17 cellular contexts compared by ENCODE assay signal in genomic region chr2:232484628-232485332, GRCh38. TPM values are rescaled to one million over a fixed set of nuclear protein-coding genes. Genes with fewer than 3 reads are reported as not detected.
A peak's percentile ranks its signal among the peaks of the same experiment; 100 is the strongest.
DNase-seq lines count a peak whose midpoint lies in the region; ATAC-seq and TF ChIP-seq lines count a peak whose summit lies in the region.
"Had no signal": no experiment of that assay in that cellular context is flagged by ENCODE, and none has a peak within 500 bp of the region (broad histone marks: within the 10 kb centered on the region; RNA-seq: fewer than 3 reads in every experiment).

No MANE protein-coding gene starts in this region.

- H3K27me3 ChIP-seq in H9 (ENCODE audit: insufficient read depth, low read length) = peaks cover 34% of the 10 kb centered on the region

- no peak overlapping the region for H3K14ac ChIP-seq in H9 (ENCODE audit: insufficient read depth, low read length)

- H3K36me3 Mint-ChIP-seq in activated CD8-positive, alpha-beta memory T cell treated with anti-CD3 and anti-CD28 coated beads, Interleukin-2, amount 10 ng/mL, durations not matched to agents 7 days and 5 days = no peaks in the 10 kb centered on the region
- peaks cover 0 to 8% (median 0%) of the 10 kb centered on the region in 3 experiments; a peak in 3 of 7 replicates for H3K36me3 Mint-ChIP-seq in H9 (ENCODE audit: insufficient read depth in 1 of 3, low read depth in 3 of 3)
- peaks cover 2% of the 10 kb centered on the region for H3K36me3 Mint-ChIP-seq in central memory CD8-positive, alpha-beta T cell (ENCODE audit: insufficient read depth)
- no peaks in the 10 kb centered on the region for H3K36me3 Mint-ChIP-seq in neural crest cell (ENCODE audit: low read depth)

- H3K9ac ChIP-seq in H9 (ENCODE audit: extremely low read depth, insufficient read length, low read length) = no peak overlapping the region
- H3K9ac ChIP-seq: KMS-11 had no signal

- H3K9me3 ChIP-seq in H9 (ENCODE audit: control insufficient read depth, low read depth, low read length) = no peaks in the 10 kb centered on the region

- no peaks in the 10 kb centered on the region for H4K20me1 ChIP-seq in H9 (ENCODE audit: control insufficient read depth, insufficient read depth, insufficient read length)

- TF ChIP-seq CTCF in H9 (conservative IDR thresholded peaks at IDR 0.05) = no peak
- no peak for TF ChIP-seq CTCF in neural crest cell (conservative IDR thresholded peaks at IDR 0.05)

- no CpG with 5 or more reads among the region's 12 CpGs for WGBS in H9 (ENCODE audit: extremely low coverage, insufficient read length, low lambda C conversion rate)

- H3K4me1 ChIP-seq in H9 (ENCODE audit: insufficient read depth, low read length) = peaks cover 2% of the 10 kb centered on the region; the same call in 1 of the 2 replicates

- no peak overlapping the region for H3K27ac ChIP-seq in H9 (ENCODE audit: insufficient read length, low read depth, low read length)
- H3K27ac ChIP-seq: KMS-11 had no signal

- H4K91ac ChIP-seq in H9 (ENCODE audit: insufficient read length, low read depth, low read length) = no peak overlapping the region

- peak overlapping the region; percentile 12 for H3K27ac Mint-ChIP-seq in activated CD8-positive, alpha-beta memory T cell treated with anti-CD3 and anti-CD28 coated beads, Interleukin-2, amount 10 ng/mL, durations not matched to agents 7 days and 5 days
- H3K27ac Mint-ChIP-seq in H9 = no peak overlapping the region
- H3K27ac Mint-ChIP-seq in central memory CD8-positive, alpha-beta T cell (ENCODE audit: low read depth) = no peak overlapping the region
- no peak overlapping the region for H3K27ac Mint-ChIP-seq in neural crest cell (ENCODE audit: unreplicated experiment)
- H3K27ac Mint-ChIP-seq: activated CD4-positive, alpha-beta memory T cell treated with anti-CD3 and anti-CD28 coated beads, Interleukin-2, amount 10 ng/mL, durations not matched to agents 7 days and 5 days had no signal

- H2BK15ac ChIP-seq in H9 (ENCODE audit: low read depth, low read length) = no peak overlapping the region

- H2BK120ac ChIP-seq in H9 (ENCODE audit: low read depth, low read length, poor library complexity, severe bottlenecking) = no peak overlapping the region

- H4K8ac ChIP-seq in H9 (replicated peaks; ENCODE audit: insufficient read length, low read depth, low read length) = no peak overlapping the region

- H3K4ac ChIP-seq in H9 (ENCODE audit: low read depth, low read length) = no peak overlapping the region

- no peaks in the 10 kb centered on the region for H3K79me2 ChIP-seq in H9 (ENCODE audit: insufficient read depth, low read length)

- no peaks in the 10 kb centered on the region for H3K79me1 ChIP-seq in H9 (ENCODE audit: insufficient read depth, low read depth, low read length, poor library complexity, severe bottlenecking)

- H3K27me3 Mint-ChIP-seq in activated CD8-positive, alpha-beta memory T cell treated with anti-CD3 and anti-CD28 coated beads, Interleukin-2, amount 10 ng/mL, durations not matched to agents 7 days and 5 days = peaks cover 46% of the 10 kb centered on the region
- H3K27me3 Mint-ChIP-seq in H9 (ENCODE audit: low read depth) (peaks cover 75% of the 10 kb centered on the region), neural crest cell (ENCODE audit: low read depth) (peaks cover 60% of the 10 kb centered on the region)
- peaks cover 58% of the 10 kb centered on the region for H3K27me3 Mint-ChIP-seq in central memory CD8-positive, alpha-beta T cell

- H3K56ac ChIP-seq in H9 (ENCODE audit: insufficient read length, low read depth, low read length) = no peak overlapping the region

- no peak overlapping the region for H3T11ph ChIP-seq in H9 (ENCODE audit: low read length)

- peak overlapping the region; percentile 48 for H3K4me2 ChIP-seq in H9 (ENCODE audit: insufficient read depth, insufficient read length, low read length)
- H3K4me2 ChIP-seq: KMS-11 had no signal

- DNase-seq in activated CD8-positive, alpha-beta memory T cell treated with anti-CD3 and anti-CD28 coated beads, Interleukin-2, amount 10 ng/mL, durations not matched to agents 7 days and 5 days = no peak
- DNase-seq in activated CD8-positive, alpha-beta memory T cell treated with anti-CD3 and anti-CD28 coated beads for 24 hours = no peak
- DNase-seq in H9 (peak; percentile 19), neural crest cell (ENCODE audit: low read depth, low spot score) (no peak), posterior vena cava (ENCODE audit: low spot score) (no peak), HPDE6-E6E7 (ENCODE audit: extremely low spot score) (no peak)
- no peak for DNase-seq in central memory CD8-positive, alpha-beta T cell (ENCODE audit: low spot score in 2 of 2)
- DNase-seq: activated CD4-positive, alpha-beta memory T cell treated with anti-CD3 and anti-CD28 coated beads, Interleukin-2, amount 10 ng/mL, durations not matched to agents 7 days and 5 days; anterior cingulate cortex; GOT3; NCI-H1048; NCI-H2029 had no signal

- peaks cover 9% of the 10 kb centered on the region for H3K23me2 ChIP-seq in H9 (ENCODE audit: insufficient read length, low read depth, low read length, poor library complexity, severe bottlenecking)

- H3K9me3 Mint-ChIP-seq in activated CD8-positive, alpha-beta memory T cell treated with anti-CD3 and anti-CD28 coated beads, Interleukin-2, amount 10 ng/mL, durations not matched to agents 7 days and 5 days (ENCODE audit: low read depth) = no peaks in the 10 kb centered on the region
- H3K9me3 Mint-ChIP-seq in H9 (no peaks in the 10 kb centered on the region), neural crest cell (no peaks in the 10 kb centered on the region)
- no peaks in the 10 kb centered on the region for H3K9me3 Mint-ChIP-seq in central memory CD8-positive, alpha-beta T cell
- H3K9me3 Mint-ChIP-seq: activated CD4-positive, alpha-beta memory T cell treated with anti-CD3 and anti-CD28 coated beads, Interleukin-2, amount 10 ng/mL, durations not matched to agents 7 days and 5 days had no signal

- H3K4me1 Mint-ChIP-seq in activated CD8-positive, alpha-beta memory T cell treated with anti-CD3 and anti-CD28 coated beads, Interleukin-2, amount 10 ng/mL, durations not matched to agents 7 days and 5 days = peaks cover 3% of the 10 kb centered on the region
- peaks cover 19 to 21% of the 10 kb centered on the region in 2 experiments for H3K4me1 Mint-ChIP-seq in H9
- H3K4me1 Mint-ChIP-seq in central memory CD8-positive, alpha-beta T cell = no peaks in the 10 kb centered on the region
- H3K4me1 Mint-ChIP-seq in neural crest cell = peaks cover 16% of the 10 kb centered on the region

- no peak overlapping the region for H2AK5ac ChIP-seq in H9 (ENCODE audit: insufficient read length, low read length)

- H2BK12ac ChIP-seq in H9 (ENCODE audit: insufficient read length, low read depth, low read length) = no peak overlapping the region

- no peak overlapping the region for H4K5ac ChIP-seq in H9 (ENCODE audit: insufficient read length, low read depth, low read length)

- no peak overlapping the region for H2AFZ ChIP-seq in H9 (ENCODE audit: low read length)

- no peak overlapping the region for H3K23ac ChIP-seq in H9 (ENCODE audit: insufficient read length, low read depth, low read length)

- CTCF ChIA-PET in activated CD8-positive, alpha-beta memory T cell treated with anti-CD3 and anti-CD28 coated beads, Interleukin-2, amount 10 ng/mL, durations not matched to agents 7 days and 5 days (lab: Charles Lee) = no interaction called here

- H3K4me3 Mint-ChIP-seq in activated CD8-positive, alpha-beta memory T cell treated with anti-CD3 and anti-CD28 coated beads, Interleukin-2, amount 10 ng/mL, durations not matched to agents 7 days and 5 days = no peak overlapping the region
- H3K4me3 Mint-ChIP-seq in H9 = peak overlapping the region; percentile 41 to 76; a peak in 4 of 5 replicates
- H3K4me3 Mint-ChIP-seq in central memory CD8-positive, alpha-beta T cell = peak overlapping the region; percentile 19
- H3K4me3 Mint-ChIP-seq in neural crest cell = peak overlapping the region; percentile 78
- H3K4me3 Mint-ChIP-seq: activated CD4-positive, alpha-beta memory T cell treated with anti-CD3 and anti-CD28 coated beads, Interleukin-2, amount 10 ng/mL, durations not matched to agents 7 days and 5 days had no signal

- H2BK5ac ChIP-seq in H9 (ENCODE audit: insufficient read length, low read length) = no peak overlapping the region

- intact Hi-C loops in posterior vena cava (cut with DNase I) = no loop called here

- ATAC-seq in activated CD8-positive, alpha-beta memory T cell treated with anti-CD3 and anti-CD28 coated beads, Interleukin-2, amount 10 ng/mL, durations not matched to agents 7 days and 5 days = no peak
- no peak for ATAC-seq in central memory CD8-positive, alpha-beta T cell (replicated peaks; ENCODE audit: extremely low read depth, poor library complexity, severe bottlenecking)
- ATAC-seq in HG02798 (IDR thresholded peaks at IDR 0.05; ENCODE audit: poor library complexity, unreplicated experiment) = no peak

- no peak overlapping the region for H3K18ac ChIP-seq in H9 (ENCODE audit: insufficient read length, low read depth, low read length)

- H2BK20ac ChIP-seq in H9 (ENCODE audit: low read depth, low read length, poor library complexity, severe bottlenecking) = no peak overlapping the region

RNA-seq across cellular contexts. Expression of gene ECEL1, which starts 2.9 kb away (rescaled TPM):
- total RNA-seq in activated CD8-positive, alpha-beta memory T cell treated with anti-CD3 and anti-CD28 coated beads, Interleukin-2, amount 10 ng/mL, durations not matched to agents 7 days and 5 days = under 1 TPM in 1 of 2 experiments, not detected in 1; 0.21 TPM
- total RNA-seq in H9 (2021) (8.2 and 8.4 TPM in 2 replicates), neural crest cell (42.9 and 43.9 TPM in 2 replicates), posterior vena cava (1 to 10 TPM in 1 of 2 donors, under 1 TPM in 1; 0.52 to 2.8 TPM)
- total RNA-seq: activated CD4-positive, alpha-beta memory T cell treated with anti-CD3 and anti-CD28 coated beads, Interleukin-2, amount 10 ng/mL, durations not matched to agents 7 days and 5 days; RPMI7951 had no signal

RNA-seq across cellular contexts. Expression of gene ALPI, which starts 28.8 kb away (rescaled TPM):
- not detected for total RNA-seq in activated CD8-positive, alpha-beta memory T cell treated with anti-CD3 and anti-CD28 coated beads, Interleukin-2, amount 10 ng/mL, durations not matched to agents 7 days and 5 days
- total RNA-seq in H9 (2021) (not detected in 2 replicates), neural crest cell (not detected in 2 replicates), posterior vena cava (not detected)
- total RNA-seq: activated CD4-positive, alpha-beta memory T cell treated with anti-CD3 and anti-CD28 coated beads, Interleukin-2, amount 10 ng/mL, durations not matched to agents 7 days and 5 days; lower leg skin; NCI-H460; RPMI7951 had no signal

RNA-seq across cellular contexts. Expression of gene PRSS56, which starts 35.4 kb away (rescaled TPM):
- total RNA-seq in activated CD8-positive, alpha-beta memory T cell treated with anti-CD3 and anti-CD28 coated beads, Interleukin-2, amount 10 ng/mL, durations not matched to agents 7 days and 5 days = not detected
- total RNA-seq in H9 (2021) (not detected in 2 replicates), neural crest cell (52.4 and 54.2 TPM in 2 replicates), posterior vena cava (not detected)
- total RNA-seq: activated CD4-positive, alpha-beta memory T cell treated with anti-CD3 and anti-CD28 coated beads, Interleukin-2, amount 10 ng/mL, durations not matched to agents 7 days and 5 days; lower leg skin; NCI-H460; RPMI7951 had no signal

RNA-seq across cellular contexts. Expression of gene CHRND, which starts 41.2 kb away (rescaled TPM):
- not detected for total RNA-seq in activated CD8-positive, alpha-beta memory T cell treated with anti-CD3 and anti-CD28 coated beads, Interleukin-2, amount 10 ng/mL, durations not matched to agents 7 days and 5 days
- total RNA-seq in H9 (2021) (not detected in 2 replicates), neural crest cell (4.1 and 5.8 TPM in 2 replicates), posterior vena cava (not detected)
- total RNA-seq: activated CD4-positive, alpha-beta memory T cell treated with anti-CD3 and anti-CD28 coated beads, Interleukin-2, amount 10 ng/mL, durations not matched to agents 7 days and 5 days; lower leg skin; RPMI7951 had no signal

RNA-seq across cellular contexts. Expression of gene CHRNG, which starts 54.7 kb away (rescaled TPM):
- total RNA-seq in activated CD8-positive, alpha-beta memory T cell treated with anti-CD3 and anti-CD28 coated beads, Interleukin-2, amount 10 ng/mL, durations not matched to agents 7 days and 5 days = not detected
- total RNA-seq in H9 (2021) (not detected in 2 replicates), neural crest cell (not detected in 2 replicates), posterior vena cava (not detected)
- total RNA-seq: activated CD4-positive, alpha-beta memory T cell treated with anti-CD3 and anti-CD28 coated beads, Interleukin-2, amount 10 ng/mL, durations not matched to agents 7 days and 5 days; lower leg skin; NCI-H460; RPMI7951 had no signal

Comparison
In these comparisons a context has a peak if more than half of its experiments do, and no peak if none do; other contexts are left out.
1. RNA of gene PRSS56, which starts 35.4 kb away (total RNA-seq): 52.4 to 54.2 TPM in neural crest cell; not detected in H9, not detected in activated CD8-positive, alpha-beta memory T cell treated with anti-CD3 and anti-CD28 coated beads, Interleukin-2, amount 10 ng/mL, durations not matched to agents 7 days and 5 days and not detected in posterior vena cava; every median in the first group is over 10 times any median in the second.